ENCODE assay signal across 10 cellular contexts in the genomic region with DNA sequence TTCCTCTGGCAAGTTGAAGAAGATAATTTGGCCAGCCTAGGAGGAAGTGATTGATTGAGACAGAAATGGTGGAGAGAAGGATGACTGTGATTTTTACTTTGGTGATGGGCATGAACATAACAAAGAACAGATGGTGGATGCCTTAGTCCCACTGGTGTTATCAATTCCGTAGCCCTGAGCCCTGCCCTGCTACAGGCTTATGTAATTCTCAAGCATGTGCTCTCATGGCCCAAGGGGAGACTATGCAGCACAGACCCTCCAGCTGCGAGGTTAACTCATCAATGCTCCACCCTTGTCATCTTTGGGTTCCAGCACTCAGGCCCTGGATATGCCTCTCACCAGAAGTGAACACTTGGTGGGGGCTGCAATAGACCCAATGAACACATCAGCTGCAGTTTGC.
DNase-seq lines count a peak whose midpoint lies in the region; ATAC-seq, FAIRE-seq and TF ChIP-seq lines count a peak whose summit lies in the region.
"Had no signal": no experiment of that assay in that cellular context is flagged by ENCODE, and none has a peak within 500 bp of the region (broad histone marks: within the 10 kb centered on the region; RNA-seq: fewer than 3 reads in every experiment).

No MANE protein-coding gene starts in this region.

- H3K4me1 ChIP-seq in HepG2 (ENCODE audit: insufficient read depth, low read length): peaks cover 43% of the 10 kb centered on the region
- peaks cover 0 to 26% (median 0%) of the 10 kb centered on the region in 4 donors for H3K4me1 ChIP-seq in right lobe of liver
- H3K4me1 ChIP-seq in mesodermal cell (ENCODE audit: control insufficient read depth, insufficient read depth, low read length, poor library complexity, severe bottlenecking): peaks cover 20% of the 10 kb centered on the region
- H3K4me1 ChIP-seq in foreskin keratinocyte: no peaks in the 10 kb centered on the region
- peaks cover 20 to 35% of the 10 kb centered on the region in 2 donors for H3K4me1 ChIP-seq in adrenal gland (replicated peaks in 1 of 2)

- CTCF ChIA-PET in HepG2 (lab: Yijun Ruan, JAX; ENCODE audit: low intra/inter-chr PET ratio, low total read pairs): no interaction called here

- no peak for DNase-seq in HepG2 (ENCODE audit: low spot score)
- no peak for DNase-seq in right lobe of liver
- DNase-seq in foreskin keratinocyte: no peak
- no peak for DNase-seq in adrenal gland
- DNase-seq: cortex of kidney, NCI-H2227 treated with DMSO at 0.1 percent for 48 hours had no signal

- peaks cover 63% of the 10 kb centered on the region for H3K4me1 Mint-ChIP-seq in activated T-helper 17 cell treated with anti-CD3 and anti-CD28 coated beads, Interleukin-2, amount 50 U/mL, for 72 hours

- H3K9me3 Mint-ChIP-seq in activated T-helper 17 cell treated with anti-CD3 and anti-CD28 coated beads, Interleukin-2, amount 50 U/mL, for 72 hours: no peaks in the 10 kb centered on the region

- intact Hi-C loops in HepG2 (cut with micrococcal nuclease; ENCODE audit: unreplicated experiment): no loop called here
- intact Hi-C loops in right lobe of liver (cut with DNase I): no loop called here
- intact Hi-C loops in adrenal gland (cut with DNase I): no loop called here

- H3K36me3 ChIP-seq in HepG2 (replicated peaks in 1 of 2; ENCODE audit: control insufficient read depth in 1 of 2, insufficient read depth in 2 of 2, low read length in 2 of 2): no peaks in the 10 kb centered on the region
- no peaks in the 10 kb centered on the region for H3K36me3 ChIP-seq in right lobe of liver
- no peaks in the 10 kb centered on the region for H3K36me3 ChIP-seq in mesodermal cell (ENCODE audit: control insufficient read depth, insufficient read depth, low read length)
- H3K36me3 ChIP-seq in adrenal gland (replicated peaks in 1 of 2): no peaks in the 10 kb centered on the region

- no TSS peak for BruUV-seq in HepG2 (replicated peaks; lab: Mats Ljungman, UMichigan)

- FAIRE-seq in HepG2 (lab: Jason Lieb, UNC): no peak

- H3K9me3 ChIP-seq in HepG2 (ENCODE audit: low read length) (no peaks in the 10 kb centered on the region), right lobe of liver (no peaks in the 10 kb centered on the region), mesodermal cell (ENCODE audit: control insufficient read depth, low read length) (no peaks in the 10 kb centered on the region), adrenal gland (replicated peaks in 1 of 3) (no peaks in the 10 kb centered on the region)

- H3K27me3 Mint-ChIP-seq in activated T-helper 17 cell treated with anti-CD3 and anti-CD28 coated beads, Interleukin-2, amount 50 U/mL, for 72 hours: no peaks in the 10 kb centered on the region

- WGBS in HepG2 (ENCODE audit: low lambda C conversion rate): 20% methylated on average over 2 of the region's 2 CpGs
- WGBS in right lobe of liver (ENCODE audit: insufficient coverage, low coverage, low lambda C conversion rate, missing lambda C conversion rate): 0% methylated on average over 1 of the region's 2 CpGs
- WGBS in mesodermal cell (ENCODE audit: insufficient coverage in 2 of 2), 2 experiments: 92% methylated on average over 1 to 2 of the region's 2 CpGs
- WGBS in adrenal gland, 4 donors: 61 to 77% (median 65%) methylated on average over 2 of the region's 2 CpGs

- ATAC-seq in HepG2 (no peak), right lobe of liver (no peak), GM21528 (IDR thresholded peaks at IDR 0.05; ENCODE audit: low FRiP score, unreplicated experiment) (no peak), GM18868 (IDR thresholded peaks at IDR 0.05; ENCODE audit: unreplicated experiment) (no peak), foreskin keratinocyte (no peak)
- no peak for ATAC-seq in activated T-helper 17 cell treated with anti-CD3 and anti-CD28 coated beads, Interleukin-2, amount 50 U/mL, for 72 hours (replicated peaks)

- H2AFZ ChIP-seq in HepG2 (ENCODE audit: low read length): no peak overlapping the region

- TF ChIP-seq EP300 in HepG2 (IDR thresholded peaks at IDR 0.05; ENCODE audit: low read depth in 2 of 2, low read length in 2 of 2) (no peak), HepG2 (CRISPR knock-in tag; IDR thresholded peaks at IDR 0.05; ENCODE audit: borderline replicate concordance) (no peak)

- POLR2A ChIA-PET in HepG2 (lab: Yijun Ruan, JAX): no interaction called here

- H3K4me3 ChIP-seq in HepG2 (replicated peaks in 1 of 3; ENCODE audit: insufficient read depth in 1 of 3, low read depth in 2 of 3, low read length in 3 of 3) (no peak overlapping the region), right lobe of liver (no peak overlapping the region), mesodermal cell (ENCODE audit: extremely low read depth, insufficient read depth, low read length, poor library complexity, severe bottlenecking) (no peak overlapping the region), adrenal gland (no peak overlapping the region)

- H3K9ac ChIP-seq in HepG2 (ENCODE audit: insufficient read depth, low read depth, low read length): no peak overlapping the region

- H4K20me1 ChIP-seq in HepG2 (ENCODE audit: insufficient read depth, low read length): no peaks in the 10 kb centered on the region

- no peak overlapping the region for H3K27ac ChIP-seq in HepG2 (ENCODE audit: extremely low read length, insufficient read depth, low read length)
- peak overlapping the region in 1 of 3 donors; percentile 4 for H3K27ac ChIP-seq in right lobe of liver
- H3K27ac ChIP-seq in mesodermal cell (ENCODE audit: low read depth, low read length, severe bottlenecking): peak overlapping the region; percentile 52
- no peak overlapping the region for H3K27ac ChIP-seq in foreskin keratinocyte
- peak overlapping the region in 2 of 5 donors; percentile 9 to 45 for H3K27ac ChIP-seq in adrenal gland

- H3K27me3 ChIP-seq in HepG2 (ENCODE audit: control insufficient read depth in 1 of 2, insufficient read depth in 2 of 2, low read length in 2 of 2) (peaks cover 6 to 28% of the 10 kb centered on the region in 2 experiments), right lobe of liver (no peaks in the 10 kb centered on the region), foreskin keratinocyte (no peaks in the 10 kb centered on the region), adrenal gland (no peaks in the 10 kb centered on the region)

- peak overlapping the region; percentile 80 for H3K27ac Mint-ChIP-seq in activated T-helper 17 cell treated with anti-CD3 and anti-CD28 coated beads, Interleukin-2, amount 50 U/mL, for 72 hours

- TF ChIP-seq RAD21 in HepG2 (CRISPR knock-in tag; IDR thresholded peaks at IDR 0.05): no peak

- peak overlapping the region; percentile 77 for H3K4me3 Mint-ChIP-seq in activated T-helper 17 cell treated with anti-CD3 and anti-CD28 coated beads, Interleukin-2, amount 50 U/mL, for 72 hours

- H3K4me2 ChIP-seq in HepG2 (ENCODE audit: low read depth, low read length): peak overlapping the region; percentile 41; the same call in 1 of the 2 replicates

- no peaks in the 10 kb centered on the region for H3K79me2 ChIP-seq in HepG2 (ENCODE audit: insufficient read depth, low read length)

- peaks cover 8% of the 10 kb centered on the region for H3K36me3 Mint-ChIP-seq in activated T-helper 17 cell treated with anti-CD3 and anti-CD28 coated beads, Interleukin-2, amount 50 U/mL, for 72 hours (ENCODE audit: low read depth)

- TF ChIP-seq CTCF in HepG2 (CRISPR knock-in tag; IDR thresholded peaks at IDR 0.05) (no peak), right lobe of liver (IDR thresholded peaks at IDR 0.05) (no peak), foreskin keratinocyte (conservative IDR thresholded peaks at IDR 0.05) (no peak), adrenal gland (IDR thresholded peaks at IDR 0.05) (no peak)

- in situ Hi-C loops in HepG2 (cut with HindIII; ENCODE audit: extremely low pct_ligation_motif_present, low pct_unique_long_range_greater_than_20kb): no loop called here

- TF ChIP-seq POLR2A in HepG2 (IDR thresholded peaks at IDR 0.05; ENCODE audit: insufficient read depth in 1 of 2, low read depth in 2 of 2, low read length in 2 of 2): no peak
- TF ChIP-seq POLR2A in right lobe of liver (IDR thresholded peaks at IDR 0.05): no peak
- TF ChIP-seq POLR2A in adrenal gland (IDR thresholded peaks at IDR 0.05): no peak

TF ChIP-seq in HepG2, 621 proteins besides CTCF, POLR2A, EP300 and RAD21:
- TF ChIP-seq KDM5A (IDR thresholded peaks at IDR 0.05; ENCODE audit: borderline replicate concordance, low read length): no peak
TF ChIP-seq in HepG2: peak in this region for 0.
